Comparison of ENCODE assay signal across 17 cellular contexts in genomic region chr10:1213252-1213651, GRCh38.
"Had no signal": no experiment of that assay in that cellular context is flagged by ENCODE, and none has a peak within 500 bp of the region (broad histone marks: within the 10 kb centered on the region; RNA-seq: fewer than 3 reads in every experiment).

No MANE protein-coding gene starts in this region.

- H3K4me1 ChIP-seq: heart right ventricle, parathyroid adenoma, psoas muscle, sigmoid colon, stomach had no signal

- ATAC-seq: esophagus mucosa, left lobe of liver, natural killer cell, psoas muscle had no signal

- H3K36me3 ChIP-seq: heart right ventricle, sigmoid colon, stomach, thoracic aorta had no signal

- H3K27ac ChIP-seq: heart right ventricle, parathyroid adenoma, psoas muscle, sigmoid colon, skin epidermis, stomach, thoracic aorta had no signal

- H3K9me3 ChIP-seq: heart right ventricle, psoas muscle, sigmoid colon, stomach, thoracic aorta had no signal

- DNase-seq: effector memory CD4-positive, alpha-beta T cell; heart right ventricle; hypothalamus; natural killer cell; psoas muscle; retina; sigmoid colon; stimulated activated CD4-positive, alpha-beta T cell treated with anti-CD3 and anti-CD28 coated beads, Interleukin-12 subunit alpha, Interleukin-12 subunit beta, amount 100 ng/mL, for 4 hours; stimulated activated naive CD4-positive, alpha-beta T cell; stomach; substantia nigra; trophoblast cell had no signal

- H3K27me3 ChIP-seq: sigmoid colon, stomach had no signal

- H3K4me3 ChIP-seq: heart right ventricle, psoas muscle, sigmoid colon, skin epidermis, stomach, thoracic aorta had no signal
